8 cellular contexts compared by ENCODE assay signal in the genomic region with DNA sequence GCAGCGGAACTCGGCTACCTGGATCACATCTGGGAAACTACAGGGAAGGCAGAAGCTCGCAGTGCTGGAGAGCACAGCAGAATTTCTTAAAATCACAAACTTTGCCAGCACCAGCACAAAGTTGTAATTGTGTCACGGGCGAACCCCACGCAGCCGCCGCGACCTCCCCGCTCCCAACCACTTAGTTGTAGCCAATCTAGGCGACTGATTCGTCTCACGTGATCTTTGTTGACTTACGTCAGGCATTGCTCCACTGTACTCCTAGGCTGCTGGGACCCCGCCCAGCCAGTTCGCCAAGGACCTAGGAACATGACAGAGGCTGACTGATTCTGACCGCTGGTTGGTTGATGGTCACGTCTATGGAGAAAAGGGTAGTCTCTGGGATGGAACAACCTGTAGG. TPM values are rescaled to one million over a fixed set of nuclear protein-coding genes. Genes with fewer than 3 reads are reported as not detected.
DNase-seq lines count a peak whose midpoint lies in the region; ATAC-seq lines count a peak whose summit lies in the region.

A gene (minus strand): TSS at position 206 of the 400 bp plus-strand sequence. CDS start 368 bp downstream, outside the sequence.

- ATAC-seq in GM18868 (IDR thresholded peaks at IDR 0.05; ENCODE audit: unreplicated experiment): peak; percentile 97
- ATAC-seq in sciatic nerve: no peak

- DNase-seq in HUDEP-2 (lab: John Stamatoyannopoulos, UW; ENCODE audit: unreplicated experiment in 76 of 76) (peak in 72 of 76 experiments; percentile 4 to 83 (median 56)), glomerular visceral epithelial cell (ENCODE audit: extremely low spot score) (peak; percentile 88), HT-29 (ENCODE audit: low spot score) (no peak), sciatic nerve (ENCODE audit: low spot score) (no peak), NCI-H2081 treated with DMSO at 0.1 percent for 48 hours (lab: John Stamatoyannopoulos, UW) (no peak)
- DNase-seq in activated CD4-positive, alpha-beta T cell treated with anti-CD3 and anti-CD28 coated beads, Interleukin-2, amount 50 U/mL, for 4 hours: peak; percentile 47 to 55
- peak; percentile 80 for DNase-seq in stimulated activated CD4-positive, alpha-beta T cell treated with anti-CD3 and anti-CD28 coated beads, Interleukin-1b, Interleukin-23, amount 100 ng/mL, for 48 hours

- intact Hi-C loops in sciatic nerve (cut with DNase I): no loop called here

RNA-seq across cellular contexts. Expression of the gene that starts here (rescaled TPM):
- total RNA-seq in HT-29 (2014; rRNA removed; shearing (Covaris generic)): not detected in 2 replicates
- not detected for total RNA-seq in sciatic nerve

Comparison
In these comparisons a context has a peak if more than half of its experiments do, and no peak if none do; other contexts are left out.
1. DNase-seq: peak in HUDEP-2 (72 of 76), activated CD4-positive, alpha-beta T cell treated with anti-CD3 and anti-CD28 coated beads, Interleukin-2, amount 50 U/mL, for 4 hours (2 of 2), glomerular visceral epithelial cell (single experiment) and stimulated activated CD4-positive, alpha-beta T cell treated with anti-CD3 and anti-CD28 coated beads, Interleukin-1b, Interleukin-23, amount 100 ng/mL, for 48 hours (single experiment); none in HT-29 (single experiment), sciatic nerve (single experiment) and NCI-H2081 treated with DMSO at 0.1 percent for 48 hours (single experiment).